Comparison of ENCODE assay signal across 9 cellular contexts in genomic region chr4:15396157-15396800, GRCh38. TPM values are rescaled to one million over a fixed set of nuclear protein-coding genes. Genes with fewer than 3 reads are reported as not detected.
DNase-seq lines count a peak whose midpoint lies in the region; ATAC-seq, FAIRE-seq and TF ChIP-seq lines count a peak whose summit lies in the region.
"Had no signal": no experiment of that assay in that cellular context is flagged by ENCODE, and none has a peak within 500 bp of the region (broad histone marks: within the 10 kb centered on the region; RNA-seq: fewer than 3 reads in every experiment).

No MANE protein-coding gene starts in this region.

- in situ Hi-C loops in GM23248 (cut with MboI) (no loop called here), KBM-7 (cut with MboI; ENCODE audit: low pct_unique_long_range_greater_than_20kb, low sequenced_read_pairs) (no loop called here), GM12878 (cut with MboI) (no loop called here)

- SMC1A ChIA-PET in GM12878 (lab: Charles Lee; ENCODE audit: uncharacterized antibody, unreplicated experiment), result interaction anchor here (1.1 to 2.5 kb wide), 7 partner anchors 10 to 255 kb away, joined by 3 to 10 read pairs (median 5); no protein-coding TSS in a partner anchor

- DNase-seq in NCI-H1105 treated with DMSO at 0.1 percent for 48 hours (lab: John Stamatoyannopoulos, UW), result peak; percentile 10
- DNase-seq in NCI-H1105 (lab: John Stamatoyannopoulos, UW), result no peak
- DNase-seq in GM23248, result peak; percentile 55
- peak; percentile 65 for DNase-seq in KBM-7
- DNase-seq in T-helper 1 cell, result peak in 4 of 5 donors; percentile 9 to 56 (median 26)
- no peak for DNase-seq in GM12878 (ENCODE audit: low read depth, low spot score)
- no peak for DNase-seq in kidney epithelial cell (ENCODE audit: low read depth)
- peak; percentile 23 to 51 (median 30) for DNase-seq in stimulated activated CD4-positive, alpha-beta T cell treated with anti-CD3 and anti-CD28 coated beads, TNF-alpha, amount 100 ng/mL, for 48 hours (ENCODE audit: low read depth in 3 of 3)

- no peak overlapping the region for H3K9ac ChIP-seq in GM23248
- no peak overlapping the region for H3K9ac ChIP-seq in GM12878 (ENCODE audit: control insufficient read depth, insufficient read depth, low read length)

- H3K4me1 ChIP-seq in GM23248 (ENCODE audit: insufficient read depth) (peaks cover 17% of the 10 kb centered on the region), GM12878 (ENCODE audit: control insufficient read depth, insufficient read depth, low read length) (peaks cover 8% of the 10 kb centered on the region)

- H3K27ac ChIP-seq in GM23248 (no peak overlapping the region), GM12878 (ENCODE audit: control insufficient read depth, insufficient read depth) (no peak overlapping the region)

- intact Hi-C loops in GM12878 (cut with micrococcal nuclease; ENCODE audit: unreplicated experiment), result loop anchor here (1.0 to 2.0 kb wide), 3 partner anchors 158 to 1741 kb away; no protein-coding TSS in a partner anchor

- H3F3A ChIP-seq in GM23248 (ENCODE audit: insufficient read depth), result peaks cover 13% of the 10 kb centered on the region

- RAD21 ChIA-PET in GM12878 (lab: Charles Lee; ENCODE audit: unreplicated experiment), result interaction anchor here (0.7 to 1.6 kb wide), 8 partner anchors 62 to 239 kb away, joined by 3 to 8 read pairs (median 4); no protein-coding TSS in a partner anchor

- FAIRE-seq in GM12878 (lab: Jason Lieb, UNC), result peak; percentile 73
- FAIRE-seq: A204.1 had no signal

- no peaks in the 10 kb centered on the region for H4K20me1 ChIP-seq in GM23248 (ENCODE audit: insufficient read depth)
- H4K20me1 ChIP-seq in GM12878 (ENCODE audit: control insufficient read depth, insufficient read depth), result no peaks in the 10 kb centered on the region

- no peak overlapping the region for H2AFZ ChIP-seq in GM23248
- no peak overlapping the region for H2AFZ ChIP-seq in GM12878 (ENCODE audit: control insufficient read depth, low read depth, low read length)

- no peaks in the 10 kb centered on the region for H3K9me3 ChIP-seq in GM23248 (ENCODE audit: low read depth)
- H3K9me3 ChIP-seq in GM12878 (replicated peaks; ENCODE audit: control insufficient read depth, insufficient read depth, low read length), result no peaks in the 10 kb centered on the region

- H3K4me2 ChIP-seq in GM23248 (ENCODE audit: unreplicated experiment) (no peak overlapping the region), GM12878 (ENCODE audit: control insufficient read depth, insufficient read depth) (no peak overlapping the region)

- H3K27me3 ChIP-seq in GM23248 (replicated peaks; ENCODE audit: insufficient read depth) (peaks cover 9% of the 10 kb centered on the region), GM12878 (replicated peaks in 1 of 2; ENCODE audit: control insufficient read depth in 2 of 2, insufficient read depth in 2 of 2, low read length in 1 of 2) (no peaks in the 10 kb centered on the region), kidney epithelial cell (ENCODE audit: control insufficient read depth, insufficient read depth, low read length) (no peaks in the 10 kb centered on the region)

- no peaks in the 10 kb centered on the region for H3K9me2 ChIP-seq in GM23248 (ENCODE audit: insufficient read depth)

- peak; percentile 78 to 82 (median 82) for TF ChIP-seq CTCF in GM12878 (IDR thresholded peaks at IDR 0.05 in 2 of 3, conservative IDR thresholded peaks at IDR 0.05 in 1 of 3; ENCODE audit: control insufficient read depth in 2 of 3, extremely low read depth in 1 of 3, insufficient read depth in 1 of 3, low read depth in 3 of 3, low read length in 3 of 3)
- peak; percentile 69 for TF ChIP-seq CTCF in kidney epithelial cell (IDR thresholded peaks at IDR 0.05; ENCODE audit: insufficient read depth, low read length, poor library complexity, severe bottlenecking)

- TF ChIP-seq POLR2A in GM12878 (IDR thresholded peaks at IDR 0.05; ENCODE audit: low read depth, low read length), result no peak

- TF ChIP-seq EP300 in GM12878 (IDR thresholded peaks at IDR 0.05; ENCODE audit: borderline replicate concordance in 1 of 2, control insufficient read depth in 1 of 2, low read depth in 2 of 2, low read length in 2 of 2), result no peak

- BruUV-seq in GM12878 (replicated peaks; lab: Mats Ljungman, UMichigan), result no TSS peak

- CTCF ChIA-PET in GM12878 (lab: Yijun Ruan, JAX), result interaction anchor here (0.6 to 4.1 kb wide), 40 partner anchors 10 to 1846 kb away, joined by 3 to 41 read pairs (median 4); no protein-coding TSS in a partner anchor

- peak; percentile 95 for ATAC-seq in GM12878

- H3K4me3 ChIP-seq in GM23248 (no peak overlapping the region), GM12878 (no peak overlapping the region), kidney epithelial cell (ENCODE audit: low read depth, low read length) (no peak overlapping the region)

- H3K36me3 ChIP-seq in GM23248 (ENCODE audit: low read depth), result no peaks in the 10 kb centered on the region
- H3K36me3 ChIP-seq in GM12878 (ENCODE audit: control insufficient read depth in 2 of 2, insufficient read depth in 2 of 2, low read length in 1 of 2), result no peaks in the 10 kb centered on the region
- no peaks in the 10 kb centered on the region for H3K36me3 ChIP-seq in kidney epithelial cell (ENCODE audit: control insufficient read depth, insufficient read depth, low read length)

- 62 to 72% methylated on average over 4 of the region's 4 CpGs for WGBS in GM23248 (ENCODE audit: low coverage in 1 of 2, low lambda C conversion rate in 2 of 2, missing lambda C conversion rate in 2 of 2), 2 experiments
- 41% methylated on average over 4 of the region's 4 CpGs for WGBS in GM12878 (ENCODE audit: insufficient coverage, insufficient replicate concordance, low lambda C conversion rate, missing lambda C conversion rate)

- TF ChIP-seq RAD21 in GM12878 (IDR thresholded peaks at IDR 0.05; ENCODE audit: insufficient read depth, low read depth, low read length), result peak; percentile 74

- no peaks in the 10 kb centered on the region for H3K79me2 ChIP-seq in GM23248 (ENCODE audit: insufficient read depth)
- H3K79me2 ChIP-seq in GM12878 (ENCODE audit: control insufficient read depth, insufficient read depth, low read length), result no peaks in the 10 kb centered on the region

- POLR2A ChIA-PET in GM12878 (lab: Charles Lee), result no interaction called here

TF ChIP-seq in GM12878, 131 proteins besides CTCF, POLR2A, EP300 and RAD21 (continues in another document):
- TF ChIP-seq BCL11A (IDR thresholded peaks at IDR 0.05; ENCODE audit: low read depth, low read length), result no peak
- TF ChIP-seq SMC3 (IDR thresholded peaks at IDR 0.05; ENCODE audit: borderline replicate concordance, low read length), result peak; percentile 89
- TF ChIP-seq MEF2A (IDR thresholded peaks at IDR 0.05; ENCODE audit: insufficient read depth, low read depth, low read length), result no peak
- no peak for TF ChIP-seq KLF5 (IDR thresholded peaks at IDR 0.05; ENCODE audit: partially characterized antibody)
- TF ChIP-seq ZBTB4 (CRISPR knock-in tag; IDR thresholded peaks at IDR 0.05), result no peak
- 0 out of 2 replicates have a peak, but pooled peaks have one; percentile 31 for TF ChIP-seq YY1 (IDR thresholded peaks at IDR 0.05; ENCODE audit: low read depth, low read length)
- TF ChIP-seq ZNF384 (IDR thresholded peaks at IDR 0.05; ENCODE audit: borderline replicate concordance, low read depth, low read length), result no peak
- no peak for TF ChIP-seq POU2F2 (IDR thresholded peaks at IDR 0.05; ENCODE audit: borderline replicate concordance, low read depth, low read length)
- TF ChIP-seq SMAD5 (IDR thresholded peaks at IDR 0.05; ENCODE audit: low read depth), result no peak

RNA-seq across cellular contexts. Expression of gene C1QTNF7, which starts 31.6 kb away (rescaled TPM):
- total RNA-seq in GM23248 (2014; rRNA removed; shearing (Covaris generic)), result not detected in 2 replicates
- not detected in 2 replicates for polyA plus RNA-seq in GM23248 (2016; fragmentation: Nextera tagmentation; extraction: Ambion mirVana)
- not detected in 2 replicates for total RNA-seq in GM12878 (2013; cell fraction: nucleolus; rRNA removed)
- not detected in 2 replicates for total RNA-seq in GM12878 (2014; rRNA removed)
- not detected in 2 replicates for total RNA-seq in GM12878 (2014; rRNA removed; fragmentation: Illumina TruSeq; extraction: Trizol)
- not detected in 2 replicates for total RNA-seq in GM12878 (2021)
- not detected for polyA plus RNA-seq in GM12878 (2011; ENCODE audit: low read depth)
- not detected in 2 replicates for polyA plus RNA-seq in GM12878 (2011; rRNA removed)
- polyA plus RNA-seq in GM12878 (2011; cell fraction: cytosol; rRNA removed), result not detected in 2 replicates
- not detected in 2 replicates for polyA plus RNA-seq in GM12878 (2011; cell fraction: nucleus; rRNA removed)
- not detected in 2 replicates for polyA plus RNA-seq in GM12878 (2012)
- polyA plus RNA-seq in GM12878 (2014; fragmentation: Illumina TruSeq; extraction: Trizol), result not detected in 2 replicates
- polyA plus RNA-seq in GM12878 (2014; fragmentation: Nextera tagmentation; extraction: Ambion mirVana), result not detected
- polyA plus RNA-seq in GM12878 (2014; rRNA removed), result not detected in 2 replicates
- polyA plus RNA-seq in GM12878 (2016; fragmentation: Nextera tagmentation; extraction: Ambion mirVana), result not detected
- not detected in 2 replicates for polyA minus RNA-seq in GM12878 (2011; rRNA and poly(A)+ RNA removed)
- polyA minus RNA-seq in GM12878 (2011; cell fraction: cytosol; rRNA and poly(A)+ RNA removed), result not detected in 2 replicates
- not detected in 2 replicates for polyA minus RNA-seq in GM12878 (2011; cell fraction: nucleus; rRNA and poly(A)+ RNA removed)
- total RNA-seq in kidney epithelial cell, result not detected in 2 replicates

Comparison
In these comparisons a context has a peak if more than half of its experiments do, and no peak if none do; other contexts are left out.
1. DNase-seq: peak in NCI-H1105 treated with DMSO at 0.1 percent for 48 hours (single experiment), GM23248 (single experiment), KBM-7 (single experiment), T-helper 1 cell (4 of 5) and stimulated activated CD4-positive, alpha-beta T cell treated with anti-CD3 and anti-CD28 coated beads, TNF-alpha, amount 100 ng/mL, for 48 hours (3 of 3); none in NCI-H1105 (single experiment), GM12878 (single experiment) and kidney epithelial cell (single experiment).